ENCODE assay signal across 16 cellular contexts in the genomic region with DNA sequence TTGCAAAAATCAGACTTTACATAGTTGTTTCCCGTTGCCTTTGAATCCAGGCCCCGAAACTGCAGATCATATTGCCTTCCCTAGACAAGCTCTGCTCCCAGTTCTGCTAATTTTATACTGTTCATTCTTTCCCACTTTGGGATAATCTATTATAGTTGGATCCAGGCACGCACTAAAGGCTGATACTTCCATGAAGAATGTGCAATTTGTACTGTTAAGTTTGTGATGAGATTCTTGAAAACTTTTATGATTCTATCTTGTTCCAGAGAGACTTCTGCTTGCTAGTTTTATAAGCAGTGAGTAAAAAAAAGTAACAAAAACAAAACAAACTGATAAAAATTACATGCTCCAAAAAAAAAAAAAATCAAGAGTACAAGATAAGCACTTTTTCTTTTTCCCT.
DNase-seq lines count a peak whose midpoint lies in the region; ATAC-seq, FAIRE-seq and TF ChIP-seq lines count a peak whose summit lies in the region.
"Had no signal": no experiment of that assay in that cellular context is flagged by ENCODE, and none has a peak within 500 bp of the region (broad histone marks: within the 10 kb centered on the region; RNA-seq: fewer than 3 reads in every experiment).

No MANE protein-coding gene starts in this region.

- POLR2A ChIA-PET in HepG2 (lab: Yijun Ruan, JAX) (no interaction called here), HEK293T (lab: Yijun Ruan, JAX) (no interaction called here)

- H2AFZ ChIP-seq in HepG2 (ENCODE audit: low read length) = no peak overlapping the region

- TF ChIP-seq CTCF in liver (IDR thresholded peaks at IDR 0.05; ENCODE audit: low read depth, low read length, missing input control) = no peak
- no peak for TF ChIP-seq CTCF in HepG2 (CRISPR knock-in tag; IDR thresholded peaks at IDR 0.05)
- no peak for TF ChIP-seq CTCF in mesothelial cell of epicardium (IDR thresholded peaks at IDR 0.05; ENCODE audit: unreplicated experiment)

- H3K9ac ChIP-seq in liver (ENCODE audit: low read depth in 1 of 2, low read length in 2 of 2) = no peak overlapping the region
- no peak overlapping the region for H3K9ac ChIP-seq in HepG2 (ENCODE audit: insufficient read depth, low read depth, low read length)

- TF ChIP-seq RAD21 in liver (IDR thresholded peaks at IDR 0.05) (no peak), HepG2 (CRISPR knock-in tag; IDR thresholded peaks at IDR 0.05) (no peak)

- 68% methylated on average over 3 of the region's 3 CpGs for WGBS in liver
- WGBS in HepG2 (ENCODE audit: low lambda C conversion rate) = under 1% methylated on average over 3 of the region's 3 CpGs

- no peak overlapping the region for H3K4me3 ChIP-seq in liver (ENCODE audit: low read depth in 1 of 3, low read length in 3 of 3)
- H3K4me3 ChIP-seq in HepG2 (replicated peaks in 1 of 3; ENCODE audit: insufficient read depth in 1 of 3, low read depth in 2 of 3, low read length in 3 of 3) = no peak overlapping the region
- H3K4me3 ChIP-seq: upper lobe of left lung had no signal

- H3K27ac Mint-ChIP-seq in central memory CD8-positive, alpha-beta T cell (ENCODE audit: low read depth) = peak overlapping the region; percentile 0
- H3K27ac Mint-ChIP-seq in mesothelial cell of epicardium = peak overlapping the region; percentile 94

- H4K20me1 ChIP-seq in HepG2 (ENCODE audit: insufficient read depth, low read length) = no peaks in the 10 kb centered on the region

- TF ChIP-seq EP300 in HepG2 (IDR thresholded peaks at IDR 0.05; ENCODE audit: low read depth in 2 of 2, low read length in 2 of 2) = no peak
- no peak for TF ChIP-seq EP300 in HepG2 (CRISPR knock-in tag; IDR thresholded peaks at IDR 0.05; ENCODE audit: borderline replicate concordance)

- H3K27me3 ChIP-seq in liver (ENCODE audit: control insufficient read depth in 4 of 4, insufficient read depth in 4 of 4, low read length in 3 of 4) (no peaks in the 10 kb centered on the region), HepG2 (ENCODE audit: control insufficient read depth in 1 of 2, insufficient read depth in 2 of 2, low read length in 2 of 2) (no peaks in the 10 kb centered on the region)
- H3K27me3 ChIP-seq: upper lobe of left lung had no signal

- no peak for TF ChIP-seq POLR2A in HepG2 (IDR thresholded peaks at IDR 0.05; ENCODE audit: insufficient read depth in 1 of 2, low read depth in 2 of 2, low read length in 2 of 2)

- no peaks in the 10 kb centered on the region for H3K9me3 ChIP-seq in liver (ENCODE audit: control insufficient read depth in 4 of 4, low read length in 3 of 4)
- H3K9me3 ChIP-seq in HepG2 (ENCODE audit: low read length) = no peaks in the 10 kb centered on the region
- H3K9me3 ChIP-seq: upper lobe of left lung had no signal

- H3K79me2 ChIP-seq in HepG2 (ENCODE audit: insufficient read depth, low read length) = no peaks in the 10 kb centered on the region

- no peaks in the 10 kb centered on the region for H3K36me3 ChIP-seq in liver (ENCODE audit: control insufficient read depth in 4 of 4, insufficient read depth in 3 of 4, low read depth in 1 of 4, low read length in 3 of 4)
- H3K36me3 ChIP-seq in HepG2 (replicated peaks in 1 of 2; ENCODE audit: control insufficient read depth in 1 of 2, insufficient read depth in 2 of 2, low read length in 2 of 2) = no peaks in the 10 kb centered on the region
- H3K36me3 ChIP-seq: upper lobe of left lung had no signal

- no peak overlapping the region for H3K4me3 Mint-ChIP-seq in central memory CD8-positive, alpha-beta T cell
- no peak overlapping the region for H3K4me3 Mint-ChIP-seq in mesothelial cell of epicardium
- H3K4me3 Mint-ChIP-seq: dendritic cell treated with granulocyte-macrophage colony-stimulating factor and Interleukin-4, amounts not matched to agents 40 ng/mL and 50 ng/mL, for 4 days; WTC11 had no signal

- CTCF ChIA-PET in HepG2 (lab: Yijun Ruan, JAX; ENCODE audit: low intra/inter-chr PET ratio, low total read pairs) (no interaction called here), HEK293T (lab: Yijun Ruan, JAX) (interaction anchor here (0.6 kb wide), 1 partner anchor 374 kb away, joined by 3 read pairs; no protein-coding TSS in a partner anchor)

- no peak overlapping the region for H3K27ac ChIP-seq in liver (ENCODE audit: low read depth in 1 of 2, low read length in 2 of 2)
- H3K27ac ChIP-seq in HepG2 (ENCODE audit: extremely low read length, insufficient read depth, low read length) = no peak overlapping the region

- H3K27me3 Mint-ChIP-seq in central memory CD8-positive, alpha-beta T cell = no peaks in the 10 kb centered on the region
- H3K27me3 Mint-ChIP-seq in mesothelial cell of epicardium (ENCODE audit: low read depth) = no peaks in the 10 kb centered on the region
- H3K27me3 Mint-ChIP-seq: dendritic cell treated with granulocyte-macrophage colony-stimulating factor and Interleukin-4, amounts not matched to agents 40 ng/mL and 50 ng/mL, for 4 days had no signal

- peaks cover 52% of the 10 kb centered on the region for H3K4me1 Mint-ChIP-seq in central memory CD8-positive, alpha-beta T cell
- peaks cover 65% of the 10 kb centered on the region for H3K4me1 Mint-ChIP-seq in mesothelial cell of epicardium

- H3K36me3 Mint-ChIP-seq in central memory CD8-positive, alpha-beta T cell (ENCODE audit: insufficient read depth) = peaks cover 29% of the 10 kb centered on the region
- no peaks in the 10 kb centered on the region for H3K36me3 Mint-ChIP-seq in mesothelial cell of epicardium
- H3K36me3 Mint-ChIP-seq: WTC11 had no signal

- H3K4me2 ChIP-seq in HepG2 (ENCODE audit: low read depth, low read length) = no peak overlapping the region

- DNase-seq in HepG2 (ENCODE audit: low spot score) = no peak
- DNase-seq in central memory CD8-positive, alpha-beta T cell (ENCODE audit: low spot score in 2 of 2) = no peak
- DNase-seq in mesothelial cell of epicardium (ENCODE audit: low spot score in 2 of 2, unreplicated experiment in 2 of 2) = no peak
- no peak for DNase-seq in C1 segment of cervical spinal cord (lab: John Stamatoyannopoulos, UW)
- no peak for DNase-seq in HEK293T (ENCODE audit: extremely low spot score)
- DNase-seq in stimulated activated naive CD4-positive, alpha-beta T cell treated with Interleukin-2 at 50 U/mL for 16 hours (lab: John Stamatoyannopoulos, UW) = no peak
- no peak for DNase-seq in NCI-H2029 (lab: John Stamatoyannopoulos, UW)
- DNase-seq: glutamatergic neuron, NCI-H1092, NCI-H524, SIG-M5, upper lobe of left lung had no signal

- no peak for ATAC-seq in HepG2
- ATAC-seq in central memory CD8-positive, alpha-beta T cell (replicated peaks; ENCODE audit: extremely low read depth, poor library complexity, severe bottlenecking) = no peak

- BruUV-seq in HepG2 (replicated peaks; lab: Mats Ljungman, UMichigan) = no TSS peak

- intact Hi-C loops in HepG2 (cut with micrococcal nuclease; ENCODE audit: unreplicated experiment) = no loop called here

- in situ Hi-C loops in HepG2 (cut with HindIII; ENCODE audit: extremely low pct_ligation_motif_present, low pct_unique_long_range_greater_than_20kb) = no loop called here

- H3K4me1 ChIP-seq in liver (ENCODE audit: control insufficient read depth in 4 of 4, insufficient read depth in 4 of 4, low read length in 3 of 4) (peaks cover 0 to 4% (median 0%) of the 10 kb centered on the region in 4 donors), HepG2 (ENCODE audit: insufficient read depth, low read length) (no peaks in the 10 kb centered on the region)

- no peaks in the 10 kb centered on the region for H3K9me3 Mint-ChIP-seq in central memory CD8-positive, alpha-beta T cell
- peaks cover 5% of the 10 kb centered on the region for H3K9me3 Mint-ChIP-seq in mesothelial cell of epicardium
- H3K9me3 Mint-ChIP-seq: dendritic cell treated with granulocyte-macrophage colony-stimulating factor and Interleukin-4, amounts not matched to agents 40 ng/mL and 50 ng/mL, for 4 days; WTC11 had no signal

- no peak for FAIRE-seq in HepG2 (lab: Jason Lieb, UNC)
- FAIRE-seq: G401.6 had no signal

TF ChIP-seq in liver, 16 proteins besides CTCF, POLR2A, EP300 and RAD21:
- TF ChIP-seq EGR1 (IDR thresholded peaks at IDR 0.05; ENCODE audit: low read depth in 2 of 2) = no peak
- peak; percentile 6 for TF ChIP-seq SP1 (IDR thresholded peaks at IDR 0.05)

TF ChIP-seq in HepG2, 621 proteins besides CTCF, POLR2A, EP300 and RAD21 (continues in another document):
- TF ChIP-seq ZNF569 (CRISPR knock-in tag; IDR thresholded peaks at IDR 0.05; ENCODE audit: borderline replicate concordance) (no peak), RXRA (CRISPR knock-in tag; IDR thresholded peaks at IDR 0.05) (no peak), ZNF567 (CRISPR knock-in tag; IDR thresholded peaks at IDR 0.05; ENCODE audit: borderline replicate concordance) (no peak), ZNF83 (CRISPR knock-in tag; IDR thresholded peaks at IDR 0.05; ENCODE audit: borderline replicate concordance) (no peak)
- TF ChIP-seq, protein P1, sequence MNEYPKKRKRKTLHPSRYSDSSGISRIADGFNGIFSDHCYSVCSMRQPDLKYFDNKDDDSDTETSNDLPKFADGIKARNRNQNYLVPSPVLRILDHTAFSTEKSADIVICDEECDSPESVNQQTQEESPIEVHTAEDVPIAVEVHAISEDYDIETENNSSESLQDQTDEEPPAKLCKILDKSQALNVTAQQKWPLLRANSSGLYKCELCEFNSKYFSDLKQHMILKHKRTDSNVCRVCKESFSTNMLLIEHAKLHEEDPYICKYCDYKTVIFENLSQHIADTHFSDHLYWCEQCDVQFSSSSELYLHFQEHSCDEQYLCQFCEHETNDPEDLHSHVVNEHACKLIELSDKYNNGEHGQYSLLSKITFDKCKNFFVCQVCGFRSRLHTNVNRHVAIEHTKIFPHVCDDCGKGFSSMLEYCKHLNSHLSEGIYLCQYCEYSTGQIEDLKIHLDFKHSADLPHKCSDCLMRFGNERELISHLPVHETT (CRISPR knock-in tag; conservative IDR thresholded peaks at IDR 0.05) = no peak

TF ChIP-seq in HEK293T, 16 proteins besides CTCF, POLR2A, EP300 and RAD21 (continues in another document):
- no peak for TF ChIP-seq FOXA1 (IDR thresholded peaks at IDR 0.05)
- no peak for TF ChIP-seq ARNT (IDR thresholded peaks at IDR 0.05)
- no peak for TF ChIP-seq NFRKB (IDR thresholded peaks at IDR 0.05)
- TF ChIP-seq FOXK2 (IDR thresholded peaks at IDR 0.05) = no peak
- no peak for TF ChIP-seq HDGF (IDR thresholded peaks at IDR 0.05; ENCODE audit: borderline replicate concordance)
- TF ChIP-seq SUZ12 (IDR thresholded peaks at IDR 0.05) = no peak
- TF ChIP-seq SP1 (IDR thresholded peaks at IDR 0.05) = no peak
- no peak for TF ChIP-seq LEF1 (IDR thresholded peaks at IDR 0.05; ENCODE audit: borderline replicate concordance)
- no peak for TF ChIP-seq CTBP1 (IDR thresholded peaks at IDR 0.05; ENCODE audit: borderline replicate concordance)
- no peak for TF ChIP-seq BHLHE40 (IDR thresholded peaks at IDR 0.05; ENCODE audit: borderline replicate concordance)
- TF ChIP-seq TARDBP (IDR thresholded peaks at IDR 0.05) = no peak
